In genomic region chr1:10056599-10056987, GRCh38 we compare ENCODE assay signal across 15 cellular contexts. TPM values are rescaled to one million over a fixed set of nuclear protein-coding genes. Genes with fewer than 3 reads are reported as not detected.
A peak's percentile ranks its signal among the peaks of the same experiment; 100 is the strongest.
DNase-seq lines count a peak whose midpoint lies in the region; ATAC-seq, FAIRE-seq and TF ChIP-seq lines count a peak whose summit lies in the region.
"Had no signal": no experiment of that assay in that cellular context is flagged by ENCODE, and none has a peak within 500 bp of the region (broad histone marks: within the 10 kb centered on the region; RNA-seq: fewer than 3 reads in every experiment).

No MANE protein-coding gene starts in this region.

- no peaks in the 10 kb centered on the region for H3K9me3 Mint-ChIP-seq in activated T-cell treated with anti-CD3 and anti-CD28 coated beads, Interleukin-2, amount 50 U/mL, for 4 hours
- H3K9me3 Mint-ChIP-seq: CD4-positive, CD25-positive, alpha-beta regulatory T cell had no signal

- FAIRE-seq in pancreas (lab: Jason Lieb, UNC) = no peak
- FAIRE-seq: urothelium cell line had no signal

- H3K4me3 Mint-ChIP-seq in activated T-cell treated with anti-CD3 and anti-CD28 coated beads, Interleukin-2, amount 50 U/mL, for 4 hours = no peak overlapping the region
- H3K4me3 Mint-ChIP-seq: CD4-positive, CD25-positive, alpha-beta regulatory T cell had no signal

- peaks cover 48% of the 10 kb centered on the region for H3K4me1 ChIP-seq in body of pancreas
- H3K4me1 ChIP-seq in pancreas = peaks cover 12 to 22% (median 14%) of the 10 kb centered on the region in 3 donors

- peak overlapping the region; percentile 9 for H3K4me3 ChIP-seq in LNCaP clone FGC (ENCODE audit: low read depth, low read length)
- H3K4me3 ChIP-seq in body of pancreas = no peak overlapping the region
- H3K4me3 ChIP-seq in pancreas = no peak overlapping the region

- WGBS in body of pancreas, 2 donors = 38 to 45% methylated on average over 4 of the region's 4 CpGs
- 46 to 51% methylated on average over 4 of the region's 4 CpGs for WGBS in pancreas, 2 donors

- no peaks in the 10 kb centered on the region for H3K9me3 ChIP-seq in body of pancreas
- H3K9me3 ChIP-seq in pancreas = no peaks in the 10 kb centered on the region

- H3K27me3 ChIP-seq in body of pancreas = no peaks in the 10 kb centered on the region
- H3K27me3 ChIP-seq in pancreas = no peaks in the 10 kb centered on the region

- no peaks in the 10 kb centered on the region for H3K27me3 Mint-ChIP-seq in activated T-cell treated with anti-CD3 and anti-CD28 coated beads, Interleukin-2, amount 50 U/mL, for 4 hours (ENCODE audit: low read depth)
- H3K27me3 Mint-ChIP-seq: CD4-positive, CD25-positive, alpha-beta regulatory T cell had no signal

- H3K36me3 ChIP-seq in body of pancreas (replicated peaks in 1 of 2; ENCODE audit: insufficient read depth in 1 of 2, low read depth in 2 of 2) = no peaks in the 10 kb centered on the region
- H3K36me3 ChIP-seq in pancreas = no peaks in the 10 kb centered on the region

- peak overlapping the region; percentile 59 to 74 (median 72) for H3K27ac ChIP-seq in body of pancreas
- H3K27ac ChIP-seq in pancreas = peak overlapping the region in 3 of 4 donors; percentile 51 to 87 (median 83)

- ATAC-seq in body of pancreas = no peak
- peak; percentile 8 to 22 (median 13) for ATAC-seq in pancreas
- ATAC-seq in HG03097 (IDR thresholded peaks at IDR 0.05; ENCODE audit: low FRiP score, unreplicated experiment) = no peak
- no peak for ATAC-seq in activated T-cell treated with anti-CD3 and anti-CD28 coated beads, Interleukin-2, amount 50 U/mL, for 4 hours

- peaks cover 4% of the 10 kb centered on the region for H3K4me1 Mint-ChIP-seq in activated T-cell treated with anti-CD3 and anti-CD28 coated beads, Interleukin-2, amount 50 U/mL, for 4 hours (ENCODE audit: low read depth)

- no peak for TF ChIP-seq POLR2A in body of pancreas (IDR thresholded peaks at IDR 0.05)

- peaks cover 16% of the 10 kb centered on the region for H3K36me3 Mint-ChIP-seq in activated T-cell treated with anti-CD3 and anti-CD28 coated beads, Interleukin-2, amount 50 U/mL, for 4 hours (ENCODE audit: insufficient read depth)

- DNase-seq in COLO668 (lab: John Stamatoyannopoulos, UW; ENCODE audit: unreplicated experiment) (peak; percentile 69), LNCaP clone FGC (ENCODE audit: low read depth) (no peak), body of pancreas (peak in 1 of 4 donors; percentile 40), pancreas (no peak), SW 1271 (lab: John Stamatoyannopoulos, UW) (no peak)
- DNase-seq in activated T-cell treated with anti-CD3 and anti-CD28 coated beads, Interleukin-2, amount 50 U/mL, for 4 hours = no peak
- DNase-seq in activated effector memory CD4-positive, alpha-beta T cell treated with Interleukin-2 at 50 U/mL for 16 hours = no peak
- DNase-seq: activated naive CD4-positive, alpha-beta T cell treated with anti-CD3 and anti-CD28 coated beads, Interleukin-2, amount 50 U/mL, for 16 hours; CD4-positive, CD25-positive, alpha-beta regulatory T cell; glutamatergic neuron; NCI-H1105; stimulated activated CD8-positive, alpha-beta memory T cell treated with anti-CD3 and anti-CD28 coated beads, Interleukin-4, amount 100 ng/mL, for 48 hours had no signal

- intact Hi-C loops in body of pancreas (cut with DNase I) (no loop called here), pancreas (cut with DNase I) (no loop called here)

- no peak for TF ChIP-seq CTCF in LNCaP clone FGC (IDR thresholded peaks at IDR 0.05; ENCODE audit: control insufficient read depth, extremely low read depth, insufficient read depth)
- TF ChIP-seq CTCF in body of pancreas (IDR thresholded peaks at IDR 0.05) = no peak
- TF ChIP-seq CTCF in pancreas (IDR thresholded peaks at IDR 0.05) = no peak

RNA-seq across cellular contexts. Expression of gene UBE4B, which starts 23.8 kb away (rescaled TPM):
- total RNA-seq in body of pancreas = 10 to 100 TPM; 43.8 to 57.0 TPM
- 10 to 100 TPM; 27.5 to 45.3 (median 35.2) TPM for total RNA-seq in pancreas
- 10 to 100 TPM; 13.0 to 16.7 TPM for polyA plus RNA-seq in pancreas
- total RNA-seq in activated T-cell treated with anti-CD3 and anti-CD28 coated beads, Interleukin-2, amount 50 U/mL, for 4 hours = 10 to 100 TPM; 31.5 to 35.9 (median 33.7) TPM

RNA-seq across cellular contexts. Expression of gene RBP7, which starts 59.6 kb away (rescaled TPM):
- total RNA-seq in body of pancreas = 10 to 100 TPM in 1 of 2 donors, 1 to 10 TPM in 1; 7.5 to 46.8 TPM
- 1 to 10 TPM in 4 of 6 donors, under 1 TPM in 2; 0.76 to 3.5 (median 2.3) TPM for total RNA-seq in pancreas
- polyA plus RNA-seq in pancreas = 10 to 100 TPM in 1 of 2 donors, 1 to 10 TPM in 1; 7.7 to 17.4 TPM
- total RNA-seq in activated T-cell treated with anti-CD3 and anti-CD28 coated beads, Interleukin-2, amount 50 U/mL, for 4 hours = not detected
- total RNA-seq: CD4-positive, CD25-positive, alpha-beta regulatory T cell; SK-MEL-5 had no signal
- polyA plus RNA-seq: CD4-positive, CD25-positive, alpha-beta regulatory T cell had no signal

Comparison
In these comparisons a context has a peak if more than half of its experiments do, and no peak if none do; other contexts are left out.
1. ATAC-seq: peak in pancreas (4 of 4); none in body of pancreas (single experiment), HG03097 (single experiment) and activated T-cell treated with anti-CD3 and anti-CD28 coated beads, Interleukin-2, amount 50 U/mL, for 4 hours (0 of 2).